Comparison of ENCODE assay signal across 12 cellular contexts in genomic region chr1:94121411-94121821, GRCh38.
"Had no signal": no experiment of that assay in that cellular context is flagged by ENCODE, and none has a peak within 500 bp of the region (broad histone marks: within the 10 kb centered on the region; RNA-seq: fewer than 3 reads in every experiment).

No MANE protein-coding gene starts in this region.

- DNase-seq: activated CD4-positive, alpha-beta T cell treated with anti-CD3 and anti-CD28 coated beads, Interleukin-2, amount 50 U/mL, for 48 hours; activated CD4-positive, CD25-positive, alpha-beta regulatory T cell treated with anti-CD3 and anti-CD28 coated beads, Interleukin-2, amount 50 U/mL, for 72 hours; activated naive CD4-positive, alpha-beta T cell treated with Interleukin-2 at 50 U/mL for 16 hours; caudate nucleus; colonic mucosa; foreskin melanocyte; heart left ventricle; left ventricle myocardium inferior; small intestine; tibial artery had no signal

- H3K4me1 Mint-ChIP-seq: stimulated activated memory B cell treated with anti-CD40 and anti-IgM and Interleukin-4, amounts not matched to agents 10 μg/mL and 1 μg/mL and 100 μg/mL, for 72 hours had no signal

- H3K9me3 Mint-ChIP-seq: stimulated activated memory B cell treated with anti-CD40 and anti-IgM and Interleukin-4, amounts not matched to agents 10 μg/mL and 1 μg/mL and 100 μg/mL, for 72 hours; T-helper 2 cell treated with Interferon-gamma antibody and Interleukin-4, amounts not matched to agents 5 μg/mL and 100 μg/mL, for 36 hours had no signal

- H3K27ac Mint-ChIP-seq: stimulated activated memory B cell treated with anti-CD40 and anti-IgM and Interleukin-4, amounts not matched to agents 10 μg/mL and 1 μg/mL and 100 μg/mL, for 72 hours; T-helper 2 cell treated with Interferon-gamma antibody and Interleukin-4, amounts not matched to agents 5 μg/mL and 100 μg/mL, for 36 hours had no signal

- H3K4me3 Mint-ChIP-seq: stimulated activated memory B cell treated with anti-CD40 and anti-IgM and Interleukin-4, amounts not matched to agents 10 μg/mL and 1 μg/mL and 100 μg/mL, for 72 hours; T-helper 2 cell treated with Interferon-gamma antibody and Interleukin-4, amounts not matched to agents 5 μg/mL and 100 μg/mL, for 36 hours had no signal

- H3K36me3 Mint-ChIP-seq: stimulated activated memory B cell treated with anti-CD40 and anti-IgM and Interleukin-4, amounts not matched to agents 10 μg/mL and 1 μg/mL and 100 μg/mL, for 72 hours had no signal
